In genomic region chr17:65730711-65731169, GRCh38 we compare ENCODE assay signal across 18 cellular contexts.
DNase-seq lines count a peak whose midpoint lies in the region; TF ChIP-seq lines count a peak whose summit lies in the region.
"Had no signal": no experiment of that assay in that cellular context is flagged by ENCODE, and none has a peak within 500 bp of the region (broad histone marks: within the 10 kb centered on the region; RNA-seq: fewer than 3 reads in every experiment).

No MANE protein-coding gene starts in this region.

- intact Hi-C loops in left ventricle myocardium inferior (cut with micrococcal nuclease): no loop called here
- intact Hi-C loops in mammary epithelial cell (cut with micrococcal nuclease): no loop called here

- in situ Hi-C loops in mammary epithelial cell (cut with MboI; ENCODE audit: low sequenced_read_pairs in 2 of 2): no loop called here

- dilution Hi-C loops in mammary epithelial cell (cut with HindIII; ENCODE audit: low sequenced_read_pairs): no loop called here

- H3K79me2 ChIP-seq in smooth muscle cell (ENCODE audit: low read depth): no peaks in the 10 kb centered on the region
- H3K79me2 ChIP-seq in mammary epithelial cell (ENCODE audit: insufficient read depth, low read length): no peaks in the 10 kb centered on the region

- CTCF ChIA-PET in mammary epithelial cell (lab: Charles Lee; ENCODE audit: low non-redundant PET): no interaction called here

- peak overlapping the region; percentile 3 for H3K4me2 ChIP-seq in smooth muscle cell
- no peak overlapping the region for H3K4me2 ChIP-seq in mammary epithelial cell (ENCODE audit: insufficient read depth, low read depth, low read length)

- DNase-seq in AG20443 (ENCODE audit: low spot score) (peak; percentile 43), cerebellar cortex (ENCODE audit: low spot score) (peak; percentile 2), left ventricle myocardium inferior (no peak), smooth muscle cell (lab: John Stamatoyannopoulos, UW; ENCODE audit: unreplicated experiment) (no peak), mammary epithelial cell (no peak), DMS53 (lab: John Stamatoyannopoulos, UW) (no peak)
- no peak for DNase-seq in activated CD4-positive, CD25-positive, alpha-beta regulatory T cell (lab: John Stamatoyannopoulos, UW)
- no peak for DNase-seq in activated naive CD4-positive, alpha-beta T cell (lab: John Stamatoyannopoulos, UW)
- DNase-seq: ACHN; activated CD4-positive, alpha-beta T cell treated with anti-CD3 and anti-CD28 coated beads, Interleukin-2, amount 10 ng/mL, durations not matched to agents 24 days and 14 days; activated CD8-positive, alpha-beta memory T cell treated with anti-CD3 and anti-CD28 coated beads, Interleukin-2, amount 50 U/mL, for 4 hours; activated gamma-delta T cell treated with Interleukin-2 at 50 U/mL for 16 hours; colonic mucosa; H9; naive thymus-derived CD8-positive, alpha-beta T cell; NCI-H1930; tibial artery had no signal

- H3K9ac ChIP-seq in smooth muscle cell (ENCODE audit: low read depth) (no peak overlapping the region), mammary epithelial cell (ENCODE audit: insufficient read depth, low read length) (no peak overlapping the region)

- no peaks in the 10 kb centered on the region for H3K27me3 ChIP-seq in left ventricle myocardium inferior (ENCODE audit: low read depth)
- no peaks in the 10 kb centered on the region for H3K27me3 ChIP-seq in smooth muscle cell (ENCODE audit: low read depth)
- no peaks in the 10 kb centered on the region for H3K27me3 ChIP-seq in mammary epithelial cell (ENCODE audit: insufficient read depth, low read length)
- H3K27me3 ChIP-seq: ascending aorta, colonic mucosa, tibial artery had no signal

- H3K9me3 ChIP-seq in left ventricle myocardium inferior (replicated peaks) (no peaks in the 10 kb centered on the region), smooth muscle cell (replicated peaks; ENCODE audit: low read depth) (no peaks in the 10 kb centered on the region), mammary epithelial cell (replicated peaks; ENCODE audit: insufficient read depth, low read length) (no peaks in the 10 kb centered on the region)
- H3K9me3 ChIP-seq: colonic mucosa had no signal

- no peaks in the 10 kb centered on the region for H4K20me1 ChIP-seq in smooth muscle cell (ENCODE audit: low read depth)
- H4K20me1 ChIP-seq in mammary epithelial cell (ENCODE audit: insufficient read depth, low read length): no peaks in the 10 kb centered on the region

- H3K4me3 ChIP-seq in left ventricle myocardium inferior: no peak overlapping the region
- no peak overlapping the region for H3K4me3 ChIP-seq in smooth muscle cell
- H3K4me3 ChIP-seq in mammary epithelial cell (replicated peaks in 1 of 3; ENCODE audit: insufficient read depth in 1 of 3, low read depth in 2 of 3, low read length in 3 of 3): no peak overlapping the region
- H3K4me3 ChIP-seq: ascending aorta, colonic mucosa, tibial artery had no signal

- TF ChIP-seq CTCF in left ventricle myocardium inferior (IDR thresholded peaks at IDR 0.05; ENCODE audit: borderline replicate concordance) (no peak), smooth muscle cell (IDR thresholded peaks at IDR 0.05; ENCODE audit: borderline replicate concordance, insufficient read depth, poor library complexity, severe bottlenecking) (no peak), mammary epithelial cell (conservative IDR thresholded peaks at IDR 0.05 in 1 of 2, IDR thresholded peaks at IDR 0.05 in 1 of 2; ENCODE audit: extremely low read depth in 1 of 2, insufficient read depth in 1 of 2, low read depth in 1 of 2, low read length in 2 of 2) (no peak)

- H3F3A ChIP-seq in smooth muscle cell (ENCODE audit: low read depth): no peaks in the 10 kb centered on the region

- H3K4me1 ChIP-seq in left ventricle myocardium inferior: peaks cover 28% of the 10 kb centered on the region
- no peaks in the 10 kb centered on the region for H3K4me1 ChIP-seq in smooth muscle cell (ENCODE audit: low read depth)
- no peaks in the 10 kb centered on the region for H3K4me1 ChIP-seq in mammary epithelial cell (ENCODE audit: insufficient read depth, low read length)
- H3K4me1 ChIP-seq: ascending aorta had no signal

- WGBS in smooth muscle cell (ENCODE audit: low lambda C conversion rate): 30% methylated on average over 3 of the region's 3 CpGs
- 39% methylated on average over 3 of the region's 3 CpGs for WGBS in mammary epithelial cell (ENCODE audit: low coverage, missing lambda C conversion rate)

- H3K36me3 ChIP-seq in left ventricle myocardium inferior (no peaks in the 10 kb centered on the region), smooth muscle cell (ENCODE audit: low read depth) (no peaks in the 10 kb centered on the region), mammary epithelial cell (ENCODE audit: insufficient read depth, low read length) (no peaks in the 10 kb centered on the region)
- H3K36me3 ChIP-seq: ascending aorta, colonic mucosa, tibial artery had no signal

- no TSS peak for BruUV-seq in mammary epithelial cell (replicated peaks; lab: Mats Ljungman, UMichigan)

- H2AFZ ChIP-seq in smooth muscle cell (ENCODE audit: low read depth) (no peak overlapping the region), mammary epithelial cell (ENCODE audit: low read depth, low read length) (no peak overlapping the region)

- peak overlapping the region; percentile 36 for H3K27ac ChIP-seq in left ventricle myocardium inferior (replicated peaks)
- peak overlapping the region; percentile 3 for H3K27ac ChIP-seq in smooth muscle cell (ENCODE audit: low read depth)
- H3K27ac ChIP-seq in mammary epithelial cell (ENCODE audit: insufficient read depth, low read depth, low read length): no peak overlapping the region
- H3K27ac ChIP-seq: ascending aorta, colonic mucosa, tibial artery had no signal

Comparison
In these comparisons a context has a peak if more than half of its experiments do, and no peak if none do; other contexts are left out.
1. DNase-seq: peak in AG20443 (single experiment) and cerebellar cortex (single experiment); none in left ventricle myocardium inferior (single experiment), smooth muscle cell (single experiment), activated CD4-positive, CD25-positive, alpha-beta regulatory T cell (0 of 4), mammary epithelial cell (single experiment), DMS53 (single experiment) and activated naive CD4-positive, alpha-beta T cell (0 of 4).